ENCODE assay signal across 8 cellular contexts in the genomic region with DNA sequence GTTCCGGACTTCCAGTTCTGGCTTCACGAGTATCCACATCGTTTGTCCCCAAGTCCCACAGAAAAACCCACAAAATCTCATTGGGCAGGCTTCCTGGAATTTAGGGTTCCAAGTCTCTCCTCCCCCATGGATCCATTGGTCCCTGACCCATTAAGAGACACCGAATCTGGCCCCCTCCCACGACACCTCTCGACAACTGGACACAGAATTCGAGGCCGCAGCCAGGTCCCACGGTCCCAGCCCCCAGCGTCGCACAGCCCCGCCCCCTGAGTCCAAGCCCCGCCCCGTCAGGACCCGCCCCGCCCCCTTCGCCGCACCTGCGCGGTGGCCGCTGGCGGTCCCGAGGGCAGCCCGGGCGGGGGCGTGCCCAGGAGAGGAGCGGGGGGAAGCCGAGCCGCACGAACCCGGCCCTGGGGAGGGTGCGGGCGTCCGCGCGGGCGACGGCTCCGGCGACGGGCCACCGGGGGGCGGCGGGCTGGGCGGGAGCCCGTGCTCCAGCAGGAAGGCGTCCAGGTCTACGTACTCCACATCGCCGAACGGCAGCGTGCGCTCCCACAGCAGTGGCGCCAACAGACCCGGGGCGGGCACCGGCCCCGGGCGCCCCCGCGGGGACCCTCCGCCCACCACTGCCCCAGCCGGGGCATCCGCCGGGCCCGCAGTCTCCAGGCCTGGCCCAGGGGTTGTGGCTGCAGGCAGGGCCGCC. TPM values are rescaled to one million over a fixed set of nuclear protein-coding genes. Genes with fewer than 3 reads are reported as not detected.
DNase-seq lines count a peak whose midpoint lies in the region; ATAC-seq and TF ChIP-seq lines count a peak whose summit lies in the region.

No MANE protein-coding gene starts in this region.

- intact Hi-C loops in CD8-positive, alpha-beta T cell (cut with DNase I, micrococcal nuclease): loop anchor here (1.0 to 10.0 kb wide), 14 partner anchors 42 to 1521 kb away; partner anchors contain the start of genes PRR12 (in 2 of the 2), AP2A1 (in 1 of the 2), BICRA (in 1 of the 2) and C19orf73 (in 1 of the 2)
- intact Hi-C loops in heart left ventricle (cut with DNase I) (loop anchor here in 1 of 10 donors (5.0 kb wide), 1 partner anchor 337 kb away; no protein-coding TSS in a partner anchor), posterior vena cava (cut with DNase I) (no loop called here), aorta (cut with DNase I) (loop anchor here in 1 of 2 donors (10.0 kb wide), 1 partner anchor 1361 kb away; the partner anchor contains the start of gene INAFM1)

- H3K4me1 Mint-ChIP-seq in CD8-positive, alpha-beta T cell (ENCODE audit: low read depth): peaks cover 49% of the 10 kb centered on the region

- 1 to 3% (median 2%) methylated on average over 17 to 67 of the region's 67 CpGs for WGBS in heart left ventricle, 4 donors
- 1% methylated on average over 43 to 67 of the region's 67 CpGs for WGBS in aorta, 2 donors

- H3K4me3 Mint-ChIP-seq in CD8-positive, alpha-beta T cell: peak overlapping the region; percentile 98

- H3K27ac Mint-ChIP-seq in CD8-positive, alpha-beta T cell: peak overlapping the region; percentile 91

- no peaks in the 10 kb centered on the region for H3K9me3 Mint-ChIP-seq in CD8-positive, alpha-beta T cell

- POLR2A ChIA-PET in CD8-positive, alpha-beta T cell (lab: Charles Lee): interaction anchor here (2.7 to 6.1 kb wide), 2 partner anchors 14 to 17 kb away, joined by 25 to 78 read pairs; partner anchors contain the start of genes RPL18 and SPHK2

- H3K36me3 ChIP-seq in CD8-positive, alpha-beta T cell (ENCODE audit: insufficient read depth, low read length): peaks cover 23% of the 10 kb centered on the region
- no peaks in the 10 kb centered on the region for H3K36me3 ChIP-seq in SJCRH30
- H3K36me3 ChIP-seq in heart left ventricle: peaks cover 0 to 32% (median 3%) of the 10 kb centered on the region in 9 donors
- H3K36me3 ChIP-seq in aorta (ENCODE audit: control insufficient read depth in 1 of 2, insufficient read depth in 2 of 2, low read length in 1 of 2): no peaks in the 10 kb centered on the region

- H3K4me1 ChIP-seq in CD8-positive, alpha-beta T cell (ENCODE audit: insufficient read depth, low read length): peaks cover 53% of the 10 kb centered on the region
- peaks cover 26% of the 10 kb centered on the region for H3K4me1 ChIP-seq in SJCRH30
- H3K4me1 ChIP-seq in heart left ventricle: peaks cover 18 to 72% (median 54%) of the 10 kb centered on the region in 12 donors
- no peaks in the 10 kb centered on the region for H3K4me1 ChIP-seq in aorta (ENCODE audit: control insufficient read depth in 1 of 2, insufficient read depth in 2 of 2, low read length in 2 of 2)

- H3K27ac ChIP-seq in CD8-positive, alpha-beta T cell (ENCODE audit: low read depth, low read length): peak overlapping the region; percentile 69
- peak overlapping the region; percentile 58 for H3K27ac ChIP-seq in SJCRH30
- peak overlapping the region; percentile 62 to 100 (median 96) for H3K27ac ChIP-seq in heart left ventricle
- H3K27ac ChIP-seq in aorta (ENCODE audit: low read depth in 1 of 2, low read length in 2 of 2): peak overlapping the region; percentile 31 to 96

- DNase-seq in CD8-positive, alpha-beta T cell: peak; percentile 57 to 86 (median 76)
- DNase-seq in SJCRH30 (peak; percentile 44 to 75), heart left ventricle (peak; percentile 72 to 87 (median 84)), posterior vena cava (ENCODE audit: low spot score) (peak; percentile 87), aorta (peak; percentile 78 to 90)
- DNase-seq in activated naive CD4-positive, alpha-beta T cell treated with anti-CD3 and anti-CD28 coated beads, Interleukin-2, amount 50 U/mL, for 16 hours: peak; percentile 74

- H3K36me3 Mint-ChIP-seq in CD8-positive, alpha-beta T cell: peaks cover 43% of the 10 kb centered on the region

- CTCF ChIA-PET in CD8-positive, alpha-beta T cell (lab: Charles Lee): interaction anchor here (3.0 kb wide), 1 partner anchor 14 kb away, joined by 11 read pairs; no protein-coding TSS in a partner anchor

- no peaks in the 10 kb centered on the region for H3K27me3 Mint-ChIP-seq in CD8-positive, alpha-beta T cell (ENCODE audit: low read depth)

- no peak for TF ChIP-seq CTCF in CD8-positive, alpha-beta T cell (IDR thresholded peaks at IDR 0.05)
- TF ChIP-seq CTCF in heart left ventricle (IDR thresholded peaks at IDR 0.05): no peak

- H3K4me3 ChIP-seq in CD8-positive, alpha-beta T cell (ENCODE audit: low read depth, low read length): peak overlapping the region; percentile 97
- H3K4me3 ChIP-seq in SJCRH30 (peak overlapping the region; percentile 50), heart left ventricle (peak overlapping the region; percentile 19 to 93 (median 78)), aorta (ENCODE audit: low read length in 2 of 2) (peak overlapping the region; percentile 34 to 81)

- peak in 1 of 2 donors; percentile 47 for TF ChIP-seq POLR2A in heart left ventricle (IDR thresholded peaks at IDR 0.05)

- no peaks in the 10 kb centered on the region for H3K9me3 ChIP-seq in CD8-positive, alpha-beta T cell (ENCODE audit: low read length)
- H3K9me3 ChIP-seq in SJCRH30 (replicated peaks): no peaks in the 10 kb centered on the region
- no peaks in the 10 kb centered on the region for H3K9me3 ChIP-seq in heart left ventricle
- H3K9me3 ChIP-seq in aorta (ENCODE audit: control insufficient read depth, low read length): no peaks in the 10 kb centered on the region

- H3K27me3 ChIP-seq in CD8-positive, alpha-beta T cell (ENCODE audit: insufficient read depth, low read length): no peaks in the 10 kb centered on the region
- H3K27me3 ChIP-seq in SJCRH30 (no peaks in the 10 kb centered on the region), heart left ventricle (no peaks in the 10 kb centered on the region), aorta (ENCODE audit: control insufficient read depth in 1 of 2, insufficient read depth in 2 of 2, low read length in 1 of 2) (no peaks in the 10 kb centered on the region)

- ATAC-seq in CD8-positive, alpha-beta T cell: peak; percentile 18
- ATAC-seq in HG02759 (IDR thresholded peaks at IDR 0.05; ENCODE audit: unreplicated experiment): peak; percentile 18
- ATAC-seq in heart left ventricle: peak in 3 of 4 donors; percentile 28 to 52 (median 37)
- peak; percentile 60 for ATAC-seq in aorta (ENCODE audit: low FRiP score)
- no peak for ATAC-seq in HG02678 (IDR thresholded peaks at IDR 0.05; ENCODE audit: unreplicated experiment)

RNA-seq across cellular contexts. Expression of gene DBP, which starts 1.8 kb away (rescaled TPM):
- total RNA-seq in CD8-positive, alpha-beta T cell: 10 to 100 TPM; 24.8 to 25.6 TPM
- total RNA-seq in SJCRH30 (2014; rRNA removed; shearing (Covaris generic)): 23.9 and 24.4 TPM in 2 replicates
- total RNA-seq in heart left ventricle: 10 to 100 TPM in 5 of 9 donors, 1 to 10 TPM in 4; 1.4 to 34.2 (median 12.5) TPM
- polyA plus RNA-seq in heart left ventricle: 10 to 100 TPM in 1 of 2 donors, 1 to 10 TPM in 1; 3.9 to 11.6 TPM
- 1 to 10 TPM; 1.8 to 3.6 TPM for total RNA-seq in posterior vena cava
- total RNA-seq in aorta: 10 to 100 TPM in 1 of 2 donors, 1 to 10 TPM in 1; 1.5 to 10.7 TPM
- 1 to 10 TPM; 5.3 to 6.8 TPM for polyA plus RNA-seq in aorta

RNA-seq across cellular contexts. Expression of gene CA11, which starts 10.6 kb away (rescaled TPM):
- 10 to 100 TPM; 10.3 to 11.2 TPM for total RNA-seq in CD8-positive, alpha-beta T cell
- total RNA-seq in SJCRH30 (2014; rRNA removed; shearing (Covaris generic)): 10.7 and 11.8 TPM in 2 replicates
- total RNA-seq in heart left ventricle: 10 to 100 TPM in 1 of 9 donors, 1 to 10 TPM in 8; 2.2 to 14.6 (median 5.8) TPM
- polyA plus RNA-seq in heart left ventricle: 10 to 100 TPM in 1 of 2 donors, 1 to 10 TPM in 1; 3.4 to 14.8 TPM
- 1 to 10 TPM; 4.8 to 5.7 TPM for total RNA-seq in posterior vena cava
- total RNA-seq in aorta: 10 to 100 TPM in 1 of 2 donors, 1 to 10 TPM in 1; 6.4 to 12.0 TPM
- polyA plus RNA-seq in aorta: 10 to 100 TPM; 13.9 to 59.5 TPM

RNA-seq across cellular contexts. Expression of gene SPHK2, which starts 16.1 kb away (rescaled TPM):
- total RNA-seq in CD8-positive, alpha-beta T cell: 10 to 100 TPM; 15.6 to 17.6 TPM
- 13.1 and 17.4 TPM in 2 replicates for total RNA-seq in SJCRH30 (2014; rRNA removed; shearing (Covaris generic))
- total RNA-seq in heart left ventricle (10 to 100 TPM in 2 of 9 donors, 1 to 10 TPM in 7; 5.6 to 13.1 (median 8.6) TPM), posterior vena cava (10 to 100 TPM in 1 of 2 donors, 1 to 10 TPM in 1; 8.5 to 12.1 TPM), aorta (10 to 100 TPM; 14.6 to 17.9 TPM)
- polyA plus RNA-seq in heart left ventricle (10 to 100 TPM; 10.3 to 11.0 TPM), aorta (10 to 100 TPM; 21.5 to 25.4 TPM)

RNA-seq across cellular contexts. Expression of gene RPL18, which starts 16.4 kb away (rescaled TPM):
- total RNA-seq in CD8-positive, alpha-beta T cell: 1,000 to 10,000 TPM; 2,604 to 2,657 TPM
- total RNA-seq in SJCRH30 (2014; rRNA removed; shearing (Covaris generic)): 1,609 and 2,008 TPM in 2 replicates
- total RNA-seq in heart left ventricle (100 to 1,000 TPM; 470 to 877 (median 692) TPM), posterior vena cava (100 to 1,000 TPM; 746 to 777 TPM), aorta (100 to 1,000 TPM; 900 to 909 TPM)
- polyA plus RNA-seq in heart left ventricle (1,000 to 10,000 TPM; 1,040 to 1,773 TPM), aorta (1,000 to 10,000 TPM; 2,172 to 2,376 TPM)

RNA-seq across cellular contexts. Expression of gene FAM83E, which starts 20.5 kb away (rescaled TPM):
- 1 to 10 TPM; 2.5 to 3.1 TPM for total RNA-seq in CD8-positive, alpha-beta T cell
- 1.9 and 3.3 TPM in 2 replicates for total RNA-seq in SJCRH30 (2014; rRNA removed; shearing (Covaris generic))
- total RNA-seq in heart left ventricle (not detected), posterior vena cava (not detected), aorta (under 1 TPM in 1 of 2 donors, not detected in 1; 0.45 TPM)
- polyA plus RNA-seq in heart left ventricle (under 1 TPM in 1 of 2 donors, not detected in 1; 0.14 TPM), aorta (10 to 100 TPM in 1 of 2 donors, under 1 TPM in 1; 0.74 to 12.3 TPM)

Comparison
In these comparisons a context has a peak if more than half of its experiments do, and no peak if none do; other contexts are left out.
1. intact Hi-C loops: an anchor here in CD8-positive, alpha-beta T cell (1.0 to 10.0 kb wide); none called in posterior vena cava.